ENCODE assay signal across 9 cellular contexts in genomic region chr11:1839924-1840779, GRCh38. TPM values are rescaled to one million over a fixed set of nuclear protein-coding genes. Genes with fewer than 3 reads are reported as not detected.
A peak's percentile ranks its signal among the peaks of the same experiment; 100 is the strongest.
DNase-seq lines count a peak whose midpoint lies in the region; ATAC-seq and TF ChIP-seq lines count a peak whose summit lies in the region.
"Had no signal": no experiment of that assay in that cellular context is flagged by ENCODE, and none has a peak within 500 bp of the region (broad histone marks: within the 10 kb centered on the region; RNA-seq: fewer than 3 reads in every experiment).

No MANE protein-coding gene starts in this region.

- H3K9me3 ChIP-seq in duodenal mucosa (ENCODE audit: control insufficient read depth in 1 of 2, low read length in 2 of 2) (no peaks in the 10 kb centered on the region), psoas muscle (no peaks in the 10 kb centered on the region)

- no peak overlapping the region for H3K9ac ChIP-seq in duodenal mucosa (ENCODE audit: low read depth in 1 of 2, low read length in 2 of 2)

- no peak overlapping the region for H3K4me3 ChIP-seq in duodenal mucosa (ENCODE audit: low read depth in 1 of 2, low read length in 2 of 2)
- H3K4me3 ChIP-seq in psoas muscle = peak overlapping the region; percentile 72

- H3K4me1 ChIP-seq in duodenal mucosa (ENCODE audit: control insufficient read depth in 1 of 2, insufficient read depth in 2 of 2, low read length in 2 of 2) (peaks cover 8 to 13% of the 10 kb centered on the region in 2 donors), psoas muscle (peaks cover 11% of the 10 kb centered on the region)

- 59 to 86% (median 61%) methylated on average over 23 to 26 of the region's 26 CpGs for WGBS in psoas muscle, 3 donors

- TF ChIP-seq CTCF in psoas muscle (IDR thresholded peaks at IDR 0.05) = no peak

- peak; percentile 45 for ATAC-seq in GM18861 (IDR thresholded peaks at IDR 0.05; ENCODE audit: unreplicated experiment)
- ATAC-seq in psoas muscle = no peak
- ATAC-seq in GM18909 (IDR thresholded peaks at IDR 0.05; ENCODE audit: poor library complexity, unreplicated experiment) = no peak
- no peak for ATAC-seq in HG03095 (IDR thresholded peaks at IDR 0.05; ENCODE audit: unreplicated experiment)

- DNase-seq in Kasumi-1 (lab: John Stamatoyannopoulos, UW) (peak; percentile 68 to 69), psoas muscle (peak; percentile 58 to 75), NCI-H2029 (lab: John Stamatoyannopoulos, UW) (no peak), dermis blood vessel endothelial cell (no peak)
- DNase-seq: NCI-H774 had no signal

- H3K27ac ChIP-seq in duodenal mucosa (ENCODE audit: low read depth, low read length) (peak overlapping the region; percentile 10), psoas muscle (peak overlapping the region; percentile 93)

- no peaks in the 10 kb centered on the region for H3K36me3 ChIP-seq in duodenal mucosa (ENCODE audit: control insufficient read depth in 1 of 2, insufficient read depth in 2 of 2, low read length in 2 of 2)
- peaks cover 0 to 7% of the 10 kb centered on the region in 2 donors for H3K36me3 ChIP-seq in psoas muscle (ENCODE audit: insufficient read depth in 1 of 2, low read depth in 1 of 2)

- intact Hi-C loops in psoas muscle (cut with DNase I) = loop anchor here (5.0 to 10.0 kb wide), 4 partner anchors 42 to 312 kb away; partner anchors contain the start of gene TNNT3 (in 1 of the 2)

- H3K27me3 ChIP-seq in duodenal mucosa (ENCODE audit: control insufficient read depth in 1 of 2, insufficient read depth in 2 of 2, low read length in 2 of 2) = no peaks in the 10 kb centered on the region
- H3K27me3 ChIP-seq in psoas muscle (ENCODE audit: insufficient read depth in 3 of 3, low read length in 2 of 3) = no peaks in the 10 kb centered on the region

RNA-seq across cellular contexts. Expression of gene TNNI2, which starts 1.4 kb away (rescaled TPM):
- total RNA-seq in psoas muscle = 1,000 to 10,000 TPM in 3 of 4 donors, 100 to 1,000 TPM in 1; 985 to 3,047 (median 2,750) TPM
- polyA plus RNA-seq in psoas muscle = 1,000 to 10,000 TPM; 1,614 to 6,537 (median 3,259) TPM
- total RNA-seq in dermis blood vessel endothelial cell = not detected in 2 replicates

RNA-seq across cellular contexts. Expression of gene SYT8, which starts 5.4 kb away (rescaled TPM):
- total RNA-seq in psoas muscle (under 1 TPM in 1 of 4 donors, not detected in 3; 0.28 TPM), dermis blood vessel endothelial cell (not detected in 2 replicates)
- polyA plus RNA-seq in psoas muscle = under 1 TPM in 2 of 3 donors, not detected in 1; 0.04 to 0.06 TPM

RNA-seq across cellular contexts. Expression of gene LSP1, which starts 12.7 kb away (rescaled TPM):
- total RNA-seq in psoas muscle = 10 to 100 TPM; 14.4 to 27.1 (median 19.1) TPM
- polyA plus RNA-seq in psoas muscle = 10 to 100 TPM in 1 of 3 donors, 1 to 10 TPM in 2; 7.5 to 11.5 (median 9.4) TPM
- total RNA-seq in dermis blood vessel endothelial cell = 0.42 TPM in 1 of 2 replicates, not detected in the other

RNA-seq across cellular contexts. Expression of gene PRR33, which starts 51.5 kb away (rescaled TPM):
- 1 to 10 TPM; 1.6 to 8.9 (median 2.4) TPM for total RNA-seq in psoas muscle
- polyA plus RNA-seq in psoas muscle = under 1 TPM; 0.16 to 1.00 (median 0.61) TPM
- total RNA-seq in dermis blood vessel endothelial cell = not detected in 2 replicates

Comparison
In these comparisons a context has a peak if more than half of its experiments do, and no peak if none do; other contexts are left out.
1. DNase-seq: peak in Kasumi-1 (2 of 2) and psoas muscle (2 of 2); none in NCI-H2029 (single experiment) and dermis blood vessel endothelial cell (single experiment).
2. RNA of gene TNNI2, which starts 1.4 kb away (total RNA-seq): 985 to 3,047 TPM in psoas muscle; not detected in dermis blood vessel endothelial cell; every median in the first group is over 100 times any median in the second.
3. RNA of gene LSP1, which starts 12.7 kb away (total RNA-seq): 14.4 to 27.1 TPM in psoas muscle; 0.42 TPM in dermis blood vessel endothelial cell; every median in the first group is over 10 times any median in the second.